In the genomic region with DNA sequence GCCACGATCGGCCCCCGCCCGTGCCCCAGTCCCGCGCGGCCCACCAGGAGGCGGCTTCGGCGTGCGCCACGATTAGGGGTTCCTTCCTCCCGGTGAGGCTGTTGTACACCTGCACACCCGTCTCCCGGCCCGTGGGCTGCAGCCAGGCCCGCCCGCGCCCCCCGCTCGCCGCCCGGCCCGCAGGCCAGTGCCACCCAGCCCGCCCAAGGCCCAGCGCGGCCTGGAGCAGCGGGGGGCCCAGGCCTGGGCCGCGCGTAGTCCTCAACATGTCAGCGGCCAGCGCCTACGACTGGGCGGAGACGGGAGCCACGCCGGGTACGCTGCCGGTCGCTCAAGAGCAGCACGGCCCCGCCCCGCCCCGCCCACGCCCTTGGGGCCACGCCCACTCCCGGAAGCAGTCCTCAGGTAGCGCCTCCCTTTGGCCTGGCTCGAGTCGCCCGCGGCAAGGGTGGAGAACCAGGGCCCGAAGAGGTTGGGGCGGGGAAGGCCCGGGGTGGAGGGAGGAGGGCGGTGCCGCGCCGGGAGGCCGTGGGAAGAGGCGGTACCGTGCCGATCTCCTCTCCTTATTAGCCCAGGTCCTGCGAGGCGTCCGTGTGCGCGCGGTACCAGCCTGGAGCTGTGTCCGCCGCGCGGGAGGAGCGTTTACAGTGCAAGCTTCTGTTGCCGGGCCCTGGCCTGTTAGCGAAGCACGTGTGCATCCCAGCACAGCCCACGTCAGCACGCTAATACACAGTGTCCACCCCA, we compare ENCODE assay signal across 8 cellular contexts. TPM values are rescaled to one million over a fixed set of nuclear protein-coding genes. Genes with fewer than 3 reads are reported as not detected.
A peak's percentile ranks its signal among the peaks of the same experiment; 100 is the strongest.
DNase-seq lines count a peak whose midpoint lies in the region; ATAC-seq and TF ChIP-seq lines count a peak whose summit lies in the region.

A gene with protein sequence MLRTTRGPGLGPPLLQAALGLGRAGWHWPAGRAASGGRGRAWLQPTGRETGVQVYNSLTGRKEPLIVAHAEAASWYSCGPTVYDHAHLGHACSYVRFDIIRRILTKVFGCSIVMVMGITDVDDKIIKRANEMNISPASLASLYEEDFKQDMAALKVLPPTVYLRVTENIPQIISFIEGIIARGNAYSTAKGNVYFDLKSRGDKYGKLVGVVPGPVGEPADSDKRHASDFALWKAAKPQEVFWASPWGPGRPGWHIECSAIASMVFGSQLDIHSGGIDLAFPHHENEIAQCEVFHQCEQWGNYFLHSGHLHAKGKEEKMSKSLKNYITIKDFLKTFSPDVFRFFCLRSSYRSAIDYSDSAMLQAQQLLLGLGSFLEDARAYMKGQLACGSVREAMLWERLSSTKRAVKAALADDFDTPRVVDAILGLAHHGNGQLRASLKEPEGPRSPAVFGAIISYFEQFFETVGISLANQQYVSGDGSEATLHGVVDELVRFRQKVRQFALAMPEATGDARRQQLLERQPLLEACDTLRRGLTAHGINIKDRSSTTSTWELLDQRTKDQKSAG (minus strand): TSS at position 291 of the 744 bp plus-strand sequence. CDS start 23 bp downstream, at position 268.

- H3K27me3 ChIP-seq in mammary epithelial cell (ENCODE audit: insufficient read depth, low read length) (no peaks in the 10 kb centered on the region), smooth muscle cell (ENCODE audit: low read depth) (no peaks in the 10 kb centered on the region)

- H3K36me3 ChIP-seq in mammary epithelial cell (ENCODE audit: insufficient read depth, low read length) (peaks cover 9% of the 10 kb centered on the region), smooth muscle cell (ENCODE audit: low read depth) (no peaks in the 10 kb centered on the region)

- H2AFZ ChIP-seq in mammary epithelial cell (ENCODE audit: low read depth, low read length) (peak within 1 kb of the TSS; percentile 74), smooth muscle cell (ENCODE audit: low read depth) (peak within 1 kb of the TSS; percentile 40)

- H3K4me1 ChIP-seq in mammary epithelial cell (ENCODE audit: insufficient read depth, low read length) (peaks cover 28% of the 10 kb centered on the region), smooth muscle cell (ENCODE audit: low read depth) (peaks cover 9% of the 10 kb centered on the region)

- peaks cover 2% of the 10 kb centered on the region for H4K20me1 ChIP-seq in mammary epithelial cell (ENCODE audit: insufficient read depth, low read length)
- peaks cover 17% of the 10 kb centered on the region for H4K20me1 ChIP-seq in smooth muscle cell (ENCODE audit: low read depth)

- TF ChIP-seq POLR2A in GM18951 (IDR thresholded peaks at IDR 0.05; ENCODE audit: extremely low read depth, insufficient read depth, insufficient read length): peak; percentile 85

- under 1% methylated on average over 12 of the region's 80 CpGs for WGBS in mammary epithelial cell (ENCODE audit: low coverage, missing lambda C conversion rate)
- 2% methylated on average over 21 of the region's 80 CpGs for WGBS in smooth muscle cell (ENCODE audit: low lambda C conversion rate)

- H3F3A ChIP-seq in smooth muscle cell (ENCODE audit: low read depth): peaks cover 22% of the 10 kb centered on the region

- ATAC-seq in HG03175 (IDR thresholded peaks at IDR 0.05; ENCODE audit: unreplicated experiment): peak; percentile 93

- intact Hi-C loops in mammary epithelial cell (cut with micrococcal nuclease): loop anchor here (1.0 kb wide), 1 partner anchor 7 kb away; the partner anchor contains the start of gene ING1

- DNase-seq in AG08396 (ENCODE audit: low spot score): peak; percentile 96
- peak; percentile 97 for DNase-seq in NCI-H226
- DNase-seq in mammary epithelial cell: peak; percentile 97
- peak; percentile 97 for DNase-seq in iPS-NIHi11 (ENCODE audit: low spot score)
- DNase-seq in smooth muscle cell (lab: John Stamatoyannopoulos, UW; ENCODE audit: unreplicated experiment): peak; percentile 94

- H3K4me3 ChIP-seq in WI38 (ENCODE audit: low read depth, low read length) (peak within 1 kb of the TSS; percentile 76), mammary epithelial cell (replicated peaks in 1 of 3; ENCODE audit: insufficient read depth in 1 of 3, low read depth in 2 of 3, low read length in 3 of 3) (peak within 1 kb of the TSS; percentile 84 to 95 (median 87)), smooth muscle cell (peak within 1 kb of the TSS; percentile 82)

- no peak for TF ChIP-seq CTCF in WI38 (IDR thresholded peaks at IDR 0.05; ENCODE audit: low read depth, low read length)
- peak in 1 of 2 donors; percentile 21 for TF ChIP-seq CTCF in mammary epithelial cell (conservative IDR thresholded peaks at IDR 0.05 in 1 of 2, IDR thresholded peaks at IDR 0.05 in 1 of 2; ENCODE audit: extremely low read depth in 1 of 2, insufficient read depth in 1 of 2, low read depth in 1 of 2, low read length in 2 of 2)
- no peak for TF ChIP-seq CTCF in smooth muscle cell (IDR thresholded peaks at IDR 0.05; ENCODE audit: borderline replicate concordance, insufficient read depth, poor library complexity, severe bottlenecking)

- peak within 1 kb of the TSS; percentile 89 for H3K4me2 ChIP-seq in mammary epithelial cell (ENCODE audit: insufficient read depth, low read depth, low read length)
- H3K4me2 ChIP-seq in smooth muscle cell: peak within 1 kb of the TSS; percentile 92

- CTCF ChIA-PET in mammary epithelial cell (lab: Charles Lee; ENCODE audit: low non-redundant PET): no interaction called here

- peak within 1 kb of the TSS; percentile 95 for H3K9ac ChIP-seq in mammary epithelial cell (ENCODE audit: insufficient read depth, low read length)
- peak within 1 kb of the TSS; percentile 88 for H3K9ac ChIP-seq in smooth muscle cell (ENCODE audit: low read depth)

- in situ Hi-C loops in GM18951 (cut with MboI; ENCODE audit: low sequenced_read_pairs, unreplicated experiment): no loop called here
- in situ Hi-C loops in mammary epithelial cell (cut with MboI; ENCODE audit: low sequenced_read_pairs in 2 of 2): no loop called here

- BruUV-seq in mammary epithelial cell (replicated peaks; lab: Mats Ljungman, UMichigan): no TSS peak

- H3K79me2 ChIP-seq in mammary epithelial cell (ENCODE audit: insufficient read depth, low read length) (peaks cover 45% of the 10 kb centered on the region), smooth muscle cell (ENCODE audit: low read depth) (peaks cover 49% of the 10 kb centered on the region)

- H3K9me3 ChIP-seq in mammary epithelial cell (replicated peaks; ENCODE audit: insufficient read depth, low read length) (no peaks in the 10 kb centered on the region), smooth muscle cell (replicated peaks; ENCODE audit: low read depth) (no peaks in the 10 kb centered on the region)

- dilution Hi-C loops in mammary epithelial cell (cut with HindIII; ENCODE audit: low sequenced_read_pairs): no loop called here

- H3K27ac ChIP-seq in mammary epithelial cell (ENCODE audit: insufficient read depth, low read depth, low read length) (peak within 1 kb of the TSS; percentile 99), smooth muscle cell (ENCODE audit: low read depth) (peak within 1 kb of the TSS; percentile 92)

RNA-seq across cellular contexts. Expression of the gene that starts here (rescaled TPM):
- 100 to 1,000 TPM in 1 of 2 donors, 10 to 100 TPM in 1; 68.1 to 138 TPM for total RNA-seq in mammary epithelial cell
- polyA plus RNA-seq in mammary epithelial cell: 124 TPM
- 84.8 TPM for polyA minus RNA-seq in mammary epithelial cell
- total RNA-seq in smooth muscle cell: 37.5 and 276 TPM in 2 replicates
- polyA plus RNA-seq in smooth muscle cell: 71.7 and 82.9 TPM in 2 replicates

Comparison
In these comparisons a context has a peak if more than half of its experiments do, and no peak if none do; other contexts are left out.
1. Peak in every context shown above with its lines: DNase-seq, ATAC-seq, H3K4me3 ChIP-seq and H3K27ac ChIP-seq.